Comparison of ENCODE assay signal across 9 cellular contexts in genomic region chr19:45153339-45154063, GRCh38. TPM values are rescaled to one million over a fixed set of nuclear protein-coding genes. Genes with fewer than 3 reads are reported as not detected.
DNase-seq lines count a peak whose midpoint lies in the region; ATAC-seq, FAIRE-seq and TF ChIP-seq lines count a peak whose summit lies in the region.
"Had no signal": no experiment of that assay in that cellular context is flagged by ENCODE, and none has a peak within 500 bp of the region (broad histone marks: within the 10 kb centered on the region; RNA-seq: fewer than 3 reads in every experiment).

No MANE protein-coding gene starts in this region.

- H3K9me2 ChIP-seq in PC-3 (replicated peaks; ENCODE audit: low read length), result no peaks in the 10 kb centered on the region

- H3K36me3 Mint-ChIP-seq in CD4-positive, alpha-beta memory T cell, result no peaks in the 10 kb centered on the region
- peaks cover 29% of the 10 kb centered on the region for H3K36me3 Mint-ChIP-seq in astrocyte (ENCODE audit: low read depth, unreplicated experiment)

- peak; percentile 27 to 49 (median 38) for DNase-seq in CD4-positive, alpha-beta memory T cell
- DNase-seq in PC-3, result no peak
- DNase-seq in astrocyte (ENCODE audit: low read depth), result peak; percentile 29
- no peak for DNase-seq in NCI-H1092 treated with DMSO at 0.1 percent for 48 hours (lab: John Stamatoyannopoulos, UW)

- no TSS peak for BruUV-seq in PC-3 (replicated peaks; lab: Mats Ljungman, UMichigan)

- no peak overlapping the region for H3K27ac ChIP-seq in CD4-positive, alpha-beta memory T cell (ENCODE audit: low read depth, low read length)
- no peak overlapping the region for H3K27ac ChIP-seq in PC-3 (ENCODE audit: low read length)
- H3K27ac ChIP-seq in astrocyte (ENCODE audit: low read depth, low read length), result no peak overlapping the region
- H3K27ac ChIP-seq: epithelial cell of prostate had no signal

- H3K4me3 Mint-ChIP-seq in CD4-positive, alpha-beta memory T cell, result peak overlapping the region; percentile 68 to 86 (median 82)
- no peak overlapping the region for H3K4me3 Mint-ChIP-seq in astrocyte (ENCODE audit: unreplicated experiment)

- POLR2A ChIA-PET in CD4-positive, alpha-beta memory T cell (lab: Charles Lee; ENCODE audit: partially characterized antibody), result interaction anchor here (1.0 to 4.3 kb wide), 9 partner anchors 9 to 199 kb away, joined by 3 to 54 read pairs (median 5); partner anchors contain the start of genes BLOC1S3, CLASRP, CLPTM1 and PPP1R37
- POLR2A ChIA-PET in PC-3 (lab: Charles Lee; ENCODE audit: unreplicated experiment), result no interaction called here

- peaks cover 14 to 37% (median 25%) of the 10 kb centered on the region in 4 donors for H3K4me1 Mint-ChIP-seq in CD4-positive, alpha-beta memory T cell
- H3K4me1 Mint-ChIP-seq in astrocyte (ENCODE audit: low read depth, unreplicated experiment), result peaks cover 5% of the 10 kb centered on the region

- H3K9ac ChIP-seq in PC-3 (ENCODE audit: low read length), result no peak overlapping the region
- peak overlapping the region; percentile 17 for H3K9ac ChIP-seq in astrocyte (ENCODE audit: low read length)
- H3K9ac ChIP-seq in iPS-15b (ENCODE audit: low read depth, low read length), result no peak overlapping the region
- no peak overlapping the region for H3K9ac ChIP-seq in skeletal muscle satellite cell (ENCODE audit: low read depth, low read length)

- 0 out of 2 replicates have a peak overlapping the region, but pooled peaks have one; percentile 44 for H3K4me2 ChIP-seq in PC-3 (ENCODE audit: low read length)
- H3K4me2 ChIP-seq in astrocyte (ENCODE audit: low read length), result peak overlapping the region; percentile 76
- peak overlapping the region; percentile 81 for H3K4me2 ChIP-seq in skeletal muscle satellite cell (ENCODE audit: low read length)

- no peaks in the 10 kb centered on the region for H3K79me2 ChIP-seq in PC-3 (ENCODE audit: low read length)
- no peaks in the 10 kb centered on the region for H3K79me2 ChIP-seq in astrocyte (ENCODE audit: insufficient read depth, low read length)

- peaks cover 28% of the 10 kb centered on the region for H3K4me1 ChIP-seq in CD4-positive, alpha-beta memory T cell (ENCODE audit: insufficient read depth, low read length)
- peaks cover 9% of the 10 kb centered on the region; the same call in 1 of the 2 replicates for H3K4me1 ChIP-seq in PC-3 (ENCODE audit: insufficient read depth, low read length)
- peaks cover 23% of the 10 kb centered on the region for H3K4me1 ChIP-seq in astrocyte (ENCODE audit: insufficient read depth, low read length)
- peaks cover 5% of the 10 kb centered on the region for H3K4me1 ChIP-seq in iPS-15b (ENCODE audit: control insufficient read depth, insufficient read depth, low read length)
- H3K4me1 ChIP-seq in skeletal muscle satellite cell (ENCODE audit: control insufficient read depth, insufficient read depth, low read length), result peaks cover 34% of the 10 kb centered on the region

- H3K9me3 Mint-ChIP-seq in CD4-positive, alpha-beta memory T cell, result no peaks in the 10 kb centered on the region
- peaks cover 10% of the 10 kb centered on the region for H3K9me3 Mint-ChIP-seq in astrocyte (ENCODE audit: unreplicated experiment)

- no peaks in the 10 kb centered on the region for H4K20me1 ChIP-seq in PC-3 (ENCODE audit: low read length)
- peaks cover 28% of the 10 kb centered on the region for H4K20me1 ChIP-seq in astrocyte (ENCODE audit: insufficient read depth, low read length)

- peak; percentile 35 for ATAC-seq in PC-3
- ATAC-seq in GM19023 (IDR thresholded peaks at IDR 0.05; ENCODE audit: unreplicated experiment), result no peak
- ATAC-seq in HG03097 (IDR thresholded peaks at IDR 0.05; ENCODE audit: low FRiP score, unreplicated experiment), result no peak

- CTCF ChIA-PET in CD4-positive, alpha-beta memory T cell (lab: Charles Lee; ENCODE audit: partially characterized antibody), result interaction anchor here (0.6 to 2.1 kb wide), 5 partner anchors 10 to 148 kb away, joined by 3 to 7 read pairs (median 3); partner anchors contain the start of gene BLOC1S3
- CTCF ChIA-PET in PC-3 (lab: Charles Lee), result no interaction called here

- no peak overlapping the region for H2AFZ ChIP-seq in PC-3 (ENCODE audit: low read length)
- H2AFZ ChIP-seq in astrocyte (ENCODE audit: low read depth, low read length), result peak overlapping the region; percentile 34

- no peak for FAIRE-seq in astrocyte (lab: Jason Lieb, UNC)

- peaks cover 3% of the 10 kb centered on the region for H3K27me3 ChIP-seq in CD4-positive, alpha-beta memory T cell (ENCODE audit: insufficient read depth, low read length)
- H3K27me3 ChIP-seq in PC-3 (ENCODE audit: low read length) (no peaks in the 10 kb centered on the region), astrocyte (ENCODE audit: insufficient read depth, low read length) (peaks cover 18% of the 10 kb centered on the region), iPS-15b (ENCODE audit: control insufficient read depth, insufficient read depth, low read length) (peaks cover 11% of the 10 kb centered on the region), skeletal muscle satellite cell (ENCODE audit: control insufficient read depth, insufficient read depth, low read length) (peaks cover 30% of the 10 kb centered on the region)

- H3F3A ChIP-seq in PC-3 (ENCODE audit: low read length, unreplicated experiment), result no peaks in the 10 kb centered on the region

- peaks cover 3 to 6% of the 10 kb centered on the region in 2 donors for H3K27me3 Mint-ChIP-seq in CD4-positive, alpha-beta memory T cell
- H3K27me3 Mint-ChIP-seq in astrocyte (ENCODE audit: low read depth, unreplicated experiment), result peaks cover 30% of the 10 kb centered on the region

- no peaks in the 10 kb centered on the region for H3K9me3 ChIP-seq in CD4-positive, alpha-beta memory T cell (ENCODE audit: control insufficient read depth in 1 of 2, low read length in 2 of 2)
- no peaks in the 10 kb centered on the region for H3K9me3 ChIP-seq in PC-3 (ENCODE audit: low read length)
- H3K9me3 ChIP-seq in astrocyte (ENCODE audit: insufficient read depth, low read depth, low read length), result no peaks in the 10 kb centered on the region
- H3K9me3 ChIP-seq in iPS-15b (ENCODE audit: control insufficient read depth, insufficient read depth, low read length), result no peaks in the 10 kb centered on the region
- no peaks in the 10 kb centered on the region for H3K9me3 ChIP-seq in skeletal muscle satellite cell (replicated peaks; ENCODE audit: low read length)

- peak overlapping the region in 6 of 7 donors; percentile 38 to 75 (median 63) for H3K27ac Mint-ChIP-seq in CD4-positive, alpha-beta memory T cell
- H3K27ac Mint-ChIP-seq in astrocyte (ENCODE audit: unreplicated experiment), result no peak overlapping the region

- no peak for TF ChIP-seq CTCF in PC-3 (conservative IDR thresholded peaks at IDR 0.05; ENCODE audit: low read depth, low read length)
- TF ChIP-seq CTCF in astrocyte (IDR thresholded peaks at IDR 0.05; ENCODE audit: insufficient read depth, low read depth, low read length), result no peak

- no peaks in the 10 kb centered on the region for H3K36me3 ChIP-seq in CD4-positive, alpha-beta memory T cell (ENCODE audit: insufficient read depth, low read length)
- no peaks in the 10 kb centered on the region for H3K36me3 ChIP-seq in PC-3 (ENCODE audit: low read depth, low read length)
- no peaks in the 10 kb centered on the region for H3K36me3 ChIP-seq in astrocyte (ENCODE audit: insufficient read depth, low read length)
- peaks cover 4% of the 10 kb centered on the region for H3K36me3 ChIP-seq in iPS-15b (ENCODE audit: control insufficient read depth, insufficient read depth, low read length)
- H3K36me3 ChIP-seq in skeletal muscle satellite cell (ENCODE audit: insufficient read depth, low read length), result no peaks in the 10 kb centered on the region

- intact Hi-C loops in CD4-positive, alpha-beta memory T cell (cut with micrococcal nuclease), result no loop called here
- intact Hi-C loops in PC-3 (cut with micrococcal nuclease), result no loop called here

- peak overlapping the region in 1 of 2 donors; percentile 60 for H3K4me3 ChIP-seq in CD4-positive, alpha-beta memory T cell (ENCODE audit: low read length in 2 of 2)
- H3K4me3 ChIP-seq in PC-3 (ENCODE audit: low read length) (no peak overlapping the region), astrocyte (ENCODE audit: insufficient read depth, low read depth, low read length) (peak overlapping the region; percentile 28), iPS-15b (ENCODE audit: low read depth, low read length) (peak overlapping the region; percentile 49), skeletal muscle satellite cell (ENCODE audit: low read length) (peak overlapping the region; percentile 59)

RNA-seq across cellular contexts. Expression of gene NKPD1, which starts 7.3 kb away (rescaled TPM):
- total RNA-seq in CD4-positive, alpha-beta memory T cell, result 1 to 10 TPM in 1 of 2 experiments, under 1 TPM in 1; 0.80 to 1.2 TPM
- under 1 TPM in 1 of 2 donors, not detected in 1; 0.61 TPM for polyA plus RNA-seq in CD4-positive, alpha-beta memory T cell
- total RNA-seq in PC-3 (2014; rRNA removed), result 0.75 and 1.1 TPM in 2 replicates
- not detected in 2 replicates for total RNA-seq in astrocyte
- total RNA-seq in skeletal muscle satellite cell (2012; rRNA removed), result 0.22 and 0.25 TPM in 2 replicates

RNA-seq across cellular contexts. Expression of gene TRAPPC6A, which starts 24.5 kb away (rescaled TPM):
- 10 to 100 TPM; 49.1 to 51.9 TPM for total RNA-seq in CD4-positive, alpha-beta memory T cell
- 100 to 1,000 TPM; 160 to 246 TPM for polyA plus RNA-seq in CD4-positive, alpha-beta memory T cell
- total RNA-seq in PC-3 (2014; rRNA removed) (18.3 and 23.2 TPM in 2 replicates), astrocyte (14.7 and 16.4 TPM in 2 replicates)
- total RNA-seq in skeletal muscle satellite cell (2012; rRNA removed), result 6.6 and 9.4 TPM in 2 replicates

RNA-seq across cellular contexts. Expression of gene BLOC1S3, which starts 25.1 kb away (rescaled TPM):
- total RNA-seq in CD4-positive, alpha-beta memory T cell, result 10 to 100 TPM; 26.5 to 29.9 TPM
- 10 to 100 TPM in 1 of 2 donors, 1 to 10 TPM in 1; 5.3 to 15.4 TPM for polyA plus RNA-seq in CD4-positive, alpha-beta memory T cell
- total RNA-seq in PC-3 (2014; rRNA removed), result 7.3 and 11.9 TPM in 2 replicates
- total RNA-seq in astrocyte, result 14.5 TPM in 2 replicates
- 4.1 and 8.3 TPM in 2 replicates for total RNA-seq in skeletal muscle satellite cell (2012; rRNA removed)

Comparison
In these comparisons a context has a peak if more than half of its experiments do, and no peak if none do; other contexts are left out.
1. DNase-seq: peak in CD4-positive, alpha-beta memory T cell (5 of 5) and astrocyte (single experiment); none in PC-3 (single experiment) and NCI-H1092 treated with DMSO at 0.1 percent for 48 hours (single experiment).
2. Peak in every context shown above with its lines, with median percentiles within 50 percentile points of each other: H3K4me2 ChIP-seq.